Comparison of ENCODE assay signal across 8 cellular contexts in genomic region chr10:5888352-5888751, GRCh38. TPM values are rescaled to one million over a fixed set of nuclear protein-coding genes. Genes with fewer than 3 reads are reported as not detected.
DNase-seq lines count a peak whose midpoint lies in the region; ATAC-seq and TF ChIP-seq lines count a peak whose summit lies in the region.

No MANE protein-coding gene starts in this region.

- H3K27me3 ChIP-seq in BE2C = no peaks in the 10 kb centered on the region
- H3K27me3 ChIP-seq in body of pancreas = no peaks in the 10 kb centered on the region
- no peaks in the 10 kb centered on the region for H3K27me3 ChIP-seq in lower lobe of right lung (ENCODE audit: low read depth)
- no peaks in the 10 kb centered on the region for H3K27me3 ChIP-seq in uterus

- peaks cover 14% of the 10 kb centered on the region for H3K36me3 ChIP-seq in BE2C
- peaks cover 0 to 4% of the 10 kb centered on the region in 2 donors for H3K36me3 ChIP-seq in body of pancreas (replicated peaks in 1 of 2; ENCODE audit: insufficient read depth in 1 of 2, low read depth in 2 of 2)
- H3K36me3 ChIP-seq in lower lobe of right lung = peaks cover 29% of the 10 kb centered on the region
- no peaks in the 10 kb centered on the region for H3K36me3 ChIP-seq in uterus

- in situ Hi-C loops in KBM-7 (cut with MboI; ENCODE audit: low pct_unique_long_range_greater_than_20kb, low sequenced_read_pairs) = no loop called here

- TF ChIP-seq CTCF in BE2C (IDR thresholded peaks at IDR 0.05; ENCODE audit: low read depth, low read length) (no peak), body of pancreas (IDR thresholded peaks at IDR 0.05) (no peak), lower lobe of right lung (IDR thresholded peaks at IDR 0.05) (no peak), uterus (IDR thresholded peaks at IDR 0.05) (no peak)

- H3K4me3 ChIP-seq in BE2C (ENCODE audit: low read depth, low read length) (peak overlapping the region; percentile 82), body of pancreas (no peak overlapping the region), lower lobe of right lung (peak overlapping the region; percentile 78), uterus (peak overlapping the region; percentile 60 to 99)

- DNase-seq in BE2C (no peak), KBM-7 (peak; percentile 59), body of pancreas (peak in 1 of 4 donors; percentile 21), lower lobe of right lung (no peak), uterus (no peak), NCI-H2171 treated with DMSO at 0.1 percent for 48 hours (lab: John Stamatoyannopoulos, UW) (no peak)
- DNase-seq in stimulated activated CD4-positive, alpha-beta T cell treated with anti-CD3 and anti-CD28 coated beads, Interleukin-4, amount 100 ng/mL, for 24 hours = no peak
- DNase-seq in effector CD4-positive, alpha-beta T cell = no peak

- 14 to 21% methylated on average over 7 to 10 of the region's 10 CpGs for WGBS in body of pancreas, 2 donors

- H3K4me1 ChIP-seq in BE2C (no peaks in the 10 kb centered on the region; the same call in 1 of the 2 replicates), body of pancreas (peaks cover 59% of the 10 kb centered on the region), lower lobe of right lung (peaks cover 42% of the 10 kb centered on the region), uterus (peaks cover 0 to 10% of the 10 kb centered on the region in 2 donors)

- H3K27ac ChIP-seq in body of pancreas = peak overlapping the region in 3 of 4 donors; percentile 9 to 88 (median 73)
- peak overlapping the region; percentile 83 for H3K27ac ChIP-seq in lower lobe of right lung
- H3K27ac ChIP-seq in uterus = peak overlapping the region; percentile 83 to 86

- no peak for TF ChIP-seq POLR2A in body of pancreas (IDR thresholded peaks at IDR 0.05)
- no peak for TF ChIP-seq POLR2A in uterus (IDR thresholded peaks at IDR 0.05)

- intact Hi-C loops in body of pancreas (cut with DNase I) (no loop called here), lower lobe of right lung (cut with DNase I) (no loop called here), uterus (cut with DNase I; ENCODE audit: low total_unique reads) (no loop called here)

- H3K9me3 ChIP-seq in BE2C (no peaks in the 10 kb centered on the region), body of pancreas (no peaks in the 10 kb centered on the region), lower lobe of right lung (no peaks in the 10 kb centered on the region), uterus (no peaks in the 10 kb centered on the region)

- ATAC-seq in body of pancreas (no peak), lower lobe of right lung (no peak)

RNA-seq across cellular contexts. Expression of gene ANKRD16, which starts 1.3 kb away (rescaled TPM):
- 10.9 TPM for polyA plus RNA-seq in BE2C (2012; ENCODE audit: insufficient read depth, insufficient read length, low read depth)
- total RNA-seq in body of pancreas (10 to 100 TPM in 1 of 2 donors, 1 to 10 TPM in 1; 9.9 to 13.0 TPM), lower lobe of right lung (5.6 TPM), uterus (10 to 100 TPM; 11.9 to 28.4 (median 17.8) TPM)

RNA-seq across cellular contexts. Expression of gene FBH1, which starts 1.7 kb away (rescaled TPM):
- polyA plus RNA-seq in BE2C (2012; ENCODE audit: insufficient read depth, insufficient read length, low read depth) = 114 TPM
- total RNA-seq in body of pancreas = 10 to 100 TPM; 30.9 to 63.6 TPM
- total RNA-seq in lower lobe of right lung = 64.7 TPM
- 100 to 1,000 TPM in 2 of 4 donors, 10 to 100 TPM in 2; 55.0 to 119 (median 85.8) TPM for total RNA-seq in uterus

Comparison
In these comparisons a context has a peak if more than half of its experiments do, and no peak if none do; other contexts are left out.
1. H3K4me3 ChIP-seq: peak in BE2C (single experiment), lower lobe of right lung (single experiment) and uterus (2 of 2); none in body of pancreas (0 of 2).
2. Peak in every context shown above with its lines, with median percentiles within 50 percentile points of each other: H3K27ac ChIP-seq.